ENCODE assay signal across 8 cellular contexts in the genomic region with DNA sequence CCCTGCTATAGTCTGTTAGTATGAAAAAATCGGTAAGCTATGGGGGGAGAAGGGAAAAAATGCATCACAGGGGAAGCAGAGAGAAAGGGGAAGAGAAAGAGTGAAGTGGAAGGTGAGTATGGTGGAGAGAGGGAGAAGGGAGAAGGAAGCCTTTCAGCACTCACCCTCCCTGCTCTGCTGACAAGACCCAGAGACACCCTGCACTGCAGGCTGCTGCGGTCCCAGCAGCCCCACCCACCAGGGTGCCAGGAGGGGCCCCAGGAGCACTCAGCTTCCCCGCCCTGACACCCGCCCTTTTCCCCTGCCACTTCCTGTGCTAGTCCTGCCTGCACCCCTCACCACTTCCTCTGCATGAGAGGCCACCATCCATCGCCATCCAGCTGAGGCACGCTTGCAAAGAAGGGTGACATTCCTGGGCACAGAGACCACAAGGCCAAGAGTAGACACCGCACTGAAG. TPM values are rescaled to one million over a fixed set of nuclear protein-coding genes. Genes with fewer than 3 reads are reported as not detected.
A peak's percentile ranks its signal among the peaks of the same experiment; 100 is the strongest.
DNase-seq lines count a peak whose midpoint lies in the region; ATAC-seq and TF ChIP-seq lines count a peak whose summit lies in the region.

No MANE protein-coding gene starts in this region.

- H3K9me3 ChIP-seq in mucosa of descending colon: no peaks in the 10 kb centered on the region
- H3K9me3 ChIP-seq in subcutaneous abdominal adipose tissue (ENCODE audit: control insufficient read depth in 5 of 5, low read length in 5 of 5): no peaks in the 10 kb centered on the region

- peak; percentile 46 for ATAC-seq in GM18517 (IDR thresholded peaks at IDR 0.05; ENCODE audit: unreplicated experiment)
- peak; percentile 43 for ATAC-seq in HG02852 (IDR thresholded peaks at IDR 0.05; ENCODE audit: unreplicated experiment)
- peak; percentile 81 for ATAC-seq in mucosa of descending colon
- ATAC-seq in omental fat pad (ENCODE audit: low FRiP score): no peak

- H3K36me3 ChIP-seq in mucosa of descending colon (ENCODE audit: low read depth): no peaks in the 10 kb centered on the region
- H3K36me3 ChIP-seq in subcutaneous abdominal adipose tissue (ENCODE audit: control insufficient read depth in 5 of 5, insufficient read depth in 5 of 5, low read length in 5 of 5): peaks cover 0 to 3% (median 0%) of the 10 kb centered on the region in 5 donors

- intact Hi-C loops in mucosa of descending colon (cut with DNase I, micrococcal nuclease): no loop called here

- peak overlapping the region; percentile 13 for H3K27ac ChIP-seq in subcutaneous abdominal adipose tissue (ENCODE audit: low read depth, low read length)

- H3K4me1 ChIP-seq in mucosa of descending colon (ENCODE audit: low read depth) (peaks cover 5% of the 10 kb centered on the region), subcutaneous abdominal adipose tissue (ENCODE audit: control insufficient read depth in 5 of 5, insufficient read depth in 5 of 5, low read length in 5 of 5) (peaks cover 14 to 76% (median 46%) of the 10 kb centered on the region in 5 donors)

- H3K27me3 ChIP-seq in subcutaneous abdominal adipose tissue (ENCODE audit: control insufficient read depth in 5 of 5, insufficient read depth in 4 of 5, low read length in 5 of 5): no peaks in the 10 kb centered on the region

- no peak for TF ChIP-seq CTCF in mucosa of descending colon (IDR thresholded peaks at IDR 0.05)
- TF ChIP-seq CTCF in omental fat pad (IDR thresholded peaks at IDR 0.05): no peak

- no peak overlapping the region for H3K9ac ChIP-seq in subcutaneous abdominal adipose tissue (ENCODE audit: low read length in 5 of 5)

- peak; percentile 68 for DNase-seq in RPMI7951 (ENCODE audit: low read depth)
- peak; percentile 93 for DNase-seq in activated effector memory CD4-positive, alpha-beta T cell treated with Interleukin-2 at 50 U/mL for 16 hours
- DNase-seq in mucosa of descending colon: peak; percentile 66 to 94 (median 79)
- no peak for DNase-seq in omental fat pad (ENCODE audit: low spot score)
- no peak for DNase-seq in AG08395 (ENCODE audit: low spot score)

- no peak overlapping the region for H3K4me3 ChIP-seq in mucosa of descending colon
- H3K4me3 ChIP-seq in subcutaneous abdominal adipose tissue (ENCODE audit: low read depth in 1 of 5, low read length in 5 of 5): peak overlapping the region in 3 of 5 donors; percentile 23 to 52 (median 36)

RNA-seq across cellular contexts. Expression of gene STK10, which starts 12.7 kb away (rescaled TPM):
- total RNA-seq in RPMI7951 (2014; rRNA removed; shearing (Covaris generic)): 20.1 and 21.1 TPM in 2 replicates
- 10 to 100 TPM; 22.7 to 36.3 (median 29.9) TPM for total RNA-seq in mucosa of descending colon
- total RNA-seq in omental fat pad: 100 to 1,000 TPM in 1 of 4 donors, 10 to 100 TPM in 3; 26.4 to 110 (median 52.4) TPM

RNA-seq across cellular contexts. Expression of gene EFCAB9, which starts 18.7 kb away (rescaled TPM):
- total RNA-seq in RPMI7951 (2014; rRNA removed; shearing (Covaris generic)): not detected in 2 replicates
- total RNA-seq in mucosa of descending colon: not detected
- not detected for total RNA-seq in omental fat pad

Comparison
In these comparisons a context has a peak if more than half of its experiments do, and no peak if none do; other contexts are left out.
1. DNase-seq: peak in RPMI7951 (single experiment), activated effector memory CD4-positive, alpha-beta T cell treated with Interleukin-2 at 50 U/mL for 16 hours (single experiment) and mucosa of descending colon (3 of 3); none in omental fat pad (single experiment) and AG08395 (single experiment).